In genomic region chr13:33285420-33286124, GRCh38 we compare ENCODE assay signal across 1 cellular context.
TF ChIP-seq lines count a peak whose summit lies in the region.

Gene STARD13, minus strand, starts transcription at chr13:33285755. Its CDS starts 117 bp downstream, at chr13:33285638.

TF ChIP-seq in HepG2, 621 proteins besides CTCF, POLR2A, EP300 and RAD21 (continued from another document and continues in another):
- peak; percentile 76; the same call in 1 of the 2 replicates for TF ChIP-seq MIER3 (CRISPR knock-in tag; IDR thresholded peaks at IDR 0.05; ENCODE audit: borderline replicate concordance)
- TF ChIP-seq SMYD3 (CRISPR knock-in tag; IDR thresholded peaks at IDR 0.05), result no peak
- TF ChIP-seq ZNF362 (CRISPR knock-in tag; IDR thresholded peaks at IDR 0.05; ENCODE audit: borderline replicate concordance), result no peak
- 0 out of 2 replicates have a peak, but pooled peaks have one; percentile 70 for TF ChIP-seq ZNF337 (CRISPR knock-in tag; IDR thresholded peaks at IDR 0.05; ENCODE audit: borderline replicate concordance, low read depth)
- peak; percentile 78 for TF ChIP-seq XRCC5 (optimal IDR thresholded peaks at IDR 0.05; ENCODE audit: low read length)
- no peak for TF ChIP-seq ZNF407 (CRISPR knock-in tag; IDR thresholded peaks at IDR 0.05; ENCODE audit: not compliant biosample characterization)
- no peak for TF ChIP-seq JUN (CRISPR knock-in tag; IDR thresholded peaks at IDR 0.05)
- TF ChIP-seq SNAPC4 (CRISPR knock-in tag; IDR thresholded peaks at IDR 0.05), result 0 out of 2 replicates have a peak, but pooled peaks have one; percentile 24
- TF ChIP-seq KDM3A (CRISPR knock-in tag; IDR thresholded peaks at IDR 0.05; ENCODE audit: low read depth), result no peak
- TF ChIP-seq DBP (CRISPR knock-in tag; IDR thresholded peaks at IDR 0.05; ENCODE audit: not compliant biosample characterization), result no peak
- TF ChIP-seq, protein P1, sequence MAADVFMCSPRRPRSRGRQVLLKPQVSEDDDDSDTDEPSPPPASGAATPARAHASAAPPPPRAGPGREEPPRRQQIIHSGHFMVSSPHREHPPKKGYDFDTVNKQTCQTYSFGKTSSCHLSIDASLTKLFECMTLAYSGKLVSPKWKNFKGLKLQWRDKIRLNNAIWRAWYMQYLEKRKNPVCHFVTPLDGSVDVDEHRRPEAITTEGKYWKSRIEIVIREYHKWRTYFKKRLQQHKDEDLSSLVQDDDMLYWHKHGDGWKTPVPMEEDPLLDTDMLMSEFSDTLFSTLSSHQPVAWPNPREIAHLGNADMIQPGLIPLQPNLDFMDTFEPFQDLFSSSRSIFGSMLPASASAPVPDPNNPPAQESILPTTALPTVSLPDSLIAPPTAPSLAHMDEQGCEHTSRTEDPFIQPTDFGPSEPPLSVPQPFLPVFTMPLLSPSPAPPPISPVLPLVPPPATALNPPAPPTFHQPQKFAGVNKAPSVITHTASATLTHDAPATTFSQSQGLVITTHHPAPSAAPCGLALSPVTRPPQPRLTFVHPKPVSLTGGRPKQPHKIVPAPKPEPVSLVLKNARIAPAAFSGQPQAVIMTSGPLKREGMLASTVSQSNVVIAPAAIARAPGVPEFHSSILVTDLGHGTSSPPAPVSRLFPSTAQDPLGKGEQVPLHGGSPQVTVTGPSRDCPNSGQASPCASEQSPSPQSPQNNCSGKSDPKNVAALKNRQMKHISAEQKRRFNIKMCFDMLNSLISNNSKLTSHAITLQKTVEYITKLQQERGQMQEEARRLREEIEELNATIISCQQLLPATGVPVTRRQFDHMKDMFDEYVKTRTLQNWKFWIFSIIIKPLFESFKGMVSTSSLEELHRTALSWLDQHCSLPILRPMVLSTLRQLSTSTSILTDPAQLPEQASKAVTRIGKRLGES (CRISPR knock-in tag; IDR thresholded peaks at IDR 0.05; ENCODE audit: borderline replicate concordance), result no peak
- TF ChIP-seq ZNF33A (CRISPR knock-in tag; IDR thresholded peaks at IDR 0.05; ENCODE audit: borderline replicate concordance), result 0 out of 2 replicates have a peak, but pooled peaks have one; percentile 27
- TF ChIP-seq, protein P2, sequence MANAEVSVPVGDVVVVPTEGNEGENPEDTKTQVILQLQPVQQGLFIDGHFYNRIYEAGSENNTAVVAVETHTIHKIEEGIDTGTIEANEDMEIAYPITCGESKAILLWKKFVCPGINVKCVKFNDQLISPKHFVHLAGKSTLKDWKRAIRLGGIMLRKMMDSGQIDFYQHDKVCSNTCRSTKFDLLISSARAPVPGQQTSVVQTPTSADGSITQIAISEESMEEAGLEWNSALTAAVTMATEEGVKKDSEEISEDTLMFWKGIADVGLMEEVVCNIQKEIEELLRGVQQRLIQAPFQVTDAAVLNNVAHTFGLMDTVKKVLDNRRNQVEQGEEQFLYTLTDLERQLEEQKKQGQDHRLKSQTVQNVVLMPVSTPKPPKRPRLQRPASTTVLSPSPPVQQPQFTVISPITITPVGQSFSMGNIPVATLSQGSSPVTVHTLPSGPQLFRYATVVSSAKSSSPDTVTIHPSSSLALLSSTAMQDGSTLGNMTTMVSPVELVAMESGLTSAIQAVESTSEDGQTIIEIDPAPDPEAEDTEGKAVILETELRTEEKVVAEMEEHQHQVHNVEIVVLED (CRISPR knock-in tag; IDR thresholded peaks at IDR 0.05; ENCODE audit: borderline replicate concordance), result peak; percentile 35; the same call in 1 of the 2 replicates
- no peak for TF ChIP-seq ZNF773 (CRISPR knock-in tag; IDR thresholded peaks at IDR 0.05; ENCODE audit: borderline replicate concordance)
- TF ChIP-seq SAP130 (CRISPR knock-in tag; IDR thresholded peaks at IDR 0.05; ENCODE audit: low read depth), result peak; percentile 81
- no peak for TF ChIP-seq FLYWCH1 (CRISPR knock-in tag; IDR thresholded peaks at IDR 0.05)
- peak; percentile 39; the same call in 1 of the 2 replicates for TF ChIP-seq ZNF747 (CRISPR knock-in tag; IDR thresholded peaks at IDR 0.05; ENCODE audit: borderline replicate concordance)
- no peak for TF ChIP-seq CEBPZ (IDR thresholded peaks at IDR 0.05; ENCODE audit: low read length)
- TF ChIP-seq, protein P3, sequence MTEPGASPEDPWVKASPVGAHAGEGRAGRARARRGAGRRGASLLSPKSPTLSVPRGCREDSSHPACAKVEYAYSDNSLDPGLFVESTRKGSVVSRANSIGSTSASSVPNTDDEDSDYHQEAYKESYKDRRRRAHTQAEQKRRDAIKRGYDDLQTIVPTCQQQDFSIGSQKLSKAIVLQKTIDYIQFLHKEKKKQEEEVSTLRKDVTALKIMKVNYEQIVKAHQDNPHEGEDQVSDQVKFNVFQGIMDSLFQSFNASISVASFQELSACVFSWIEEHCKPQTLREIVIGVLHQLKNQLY (CRISPR knock-in tag; IDR thresholded peaks at IDR 0.05), result 0 out of 2 replicates have a peak, but pooled peaks have one; percentile 7
- no peak for TF ChIP-seq SRSF4 (IDR thresholded peaks at IDR 0.05; ENCODE audit: low read depth, low read length, poor library complexity, severe bottlenecking)
